In genomic region chr11:107683807-107684206, GRCh38 we compare ENCODE assay signal across 11 cellular contexts. TPM values are rescaled to one million over a fixed set of nuclear protein-coding genes. Genes with fewer than 3 reads are reported as not detected.
DNase-seq lines count a peak whose midpoint lies in the region; ATAC-seq, FAIRE-seq and TF ChIP-seq lines count a peak whose summit lies in the region.
"Had no signal": no experiment of that assay in that cellular context is flagged by ENCODE, and none has a peak within 500 bp of the region (broad histone marks: within the 10 kb centered on the region; RNA-seq: fewer than 3 reads in every experiment).

No MANE protein-coding gene starts in this region.

- no peaks in the 10 kb centered on the region for H3K36me3 ChIP-seq in BE2C
- no peaks in the 10 kb centered on the region for H3K36me3 ChIP-seq in keratinocyte (ENCODE audit: control insufficient read depth in 2 of 2, extremely low read depth in 1 of 2, insufficient read depth in 2 of 2, low read length in 2 of 2)
- H3K36me3 ChIP-seq: neutrophil had no signal

- H3K9me3 ChIP-seq in BE2C = no peaks in the 10 kb centered on the region
- no peaks in the 10 kb centered on the region for H3K9me3 ChIP-seq in keratinocyte (ENCODE audit: control insufficient read depth, low read depth, low read length)
- H3K9me3 ChIP-seq: neutrophil had no signal

- H3K27ac ChIP-seq in keratinocyte (ENCODE audit: control insufficient read depth, insufficient read depth, low read length) = no peak overlapping the region
- H3K27ac ChIP-seq: neutrophil, SK-N-MC had no signal

- 0 out of 2 replicates have a peak, but pooled peaks cover 4% of the 10 kb centered on the region for H3K27me3 ChIP-seq in BE2C
- H3K27me3 ChIP-seq in keratinocyte (ENCODE audit: control insufficient read depth, extremely low read depth, insufficient read depth, low read length) = no peaks in the 10 kb centered on the region
- H3K27me3 ChIP-seq: neutrophil had no signal

- H3K9ac ChIP-seq in keratinocyte (ENCODE audit: control insufficient read depth, extremely low read depth, insufficient read depth, low read length) = no peak overlapping the region

- POLR2A ChIA-PET in HEK293T (lab: Yijun Ruan, JAX) = no interaction called here

- H3K9me1 ChIP-seq in keratinocyte (ENCODE audit: control insufficient read depth, extremely low read depth, insufficient read depth, low read length) = no peaks in the 10 kb centered on the region

- DNase-seq in BE2C = peak; percentile 18
- DNase-seq in HEK293T (ENCODE audit: extremely low spot score) = peak; percentile 53
- peak; percentile 9 for DNase-seq in SW480 (ENCODE audit: low spot score)
- DNase-seq in keratinocyte (ENCODE audit: low read depth, low spot score) = no peak
- no peak for DNase-seq in 8988T
- DNase-seq in pons (ENCODE audit: low spot score) = no peak
- no peak for DNase-seq in hypothalamus (lab: John Stamatoyannopoulos, UW)

- dilution Hi-C loops in keratinocyte (cut with MboI; ENCODE audit: extremely low pct_ligation_motif_present, low sequenced_read_pairs) = no loop called here

- H2AFZ ChIP-seq in keratinocyte (ENCODE audit: control insufficient read depth, low read length) = no peak overlapping the region

- H3K4me1 ChIP-seq in BE2C (no peaks in the 10 kb centered on the region), keratinocyte (ENCODE audit: control insufficient read depth, extremely low read depth, insufficient read depth, low read length) (peaks cover 9% of the 10 kb centered on the region)

- no peak for ATAC-seq in GM19023 (IDR thresholded peaks at IDR 0.05; ENCODE audit: unreplicated experiment)

- TF ChIP-seq CTCF in BE2C (IDR thresholded peaks at IDR 0.05; ENCODE audit: low read depth, low read length) (peak; percentile 66), keratinocyte (optimal IDR thresholded peaks at IDR 0.05 in 1 of 3, IDR thresholded peaks at IDR 0.05 in 1 of 3, conservative IDR thresholded peaks at IDR 0.05 in 1 of 3; ENCODE audit: extremely low read depth in 1 of 3, insufficient read depth in 2 of 3, low read length in 3 of 3) (peak; percentile 26 to 53 (median 47))

- CTCF ChIA-PET in HEK293T (lab: Yijun Ruan, JAX) = no interaction called here

- H3K79me2 ChIP-seq in keratinocyte (ENCODE audit: control insufficient read depth, insufficient read depth, low read length) = no peaks in the 10 kb centered on the region

- H3K4me3 ChIP-seq in BE2C (ENCODE audit: low read depth, low read length) (no peak overlapping the region), keratinocyte (ENCODE audit: control insufficient read depth in 2 of 3, extremely low read depth in 1 of 3, insufficient read depth in 2 of 3, low read depth in 1 of 3, low read length in 3 of 3) (no peak overlapping the region)
- H3K4me3 ChIP-seq: SK-N-MC had no signal

- no peak overlapping the region for H3K4me2 ChIP-seq in keratinocyte (ENCODE audit: control insufficient read depth, extremely low read depth, insufficient read depth, low read depth, low read length)

- no peak for FAIRE-seq in keratinocyte (lab: Jason Lieb, UNC)
- FAIRE-seq: D721Med had no signal

- no peaks in the 10 kb centered on the region for H4K20me1 ChIP-seq in keratinocyte (ENCODE audit: control insufficient read depth, extremely low read depth, insufficient read depth, low read length)

TF ChIP-seq in HEK293T, 16 proteins besides CTCF, POLR2A, EP300 and RAD21:
- TF ChIP-seq SP1 (IDR thresholded peaks at IDR 0.05) = no peak
- no peak for TF ChIP-seq ZNF384 (IDR thresholded peaks at IDR 0.05)
- no peak for TF ChIP-seq TARDBP (IDR thresholded peaks at IDR 0.05)
- no peak for TF ChIP-seq ELF4 (IDR thresholded peaks at IDR 0.05)
- TF ChIP-seq FOXA1 (IDR thresholded peaks at IDR 0.05) = no peak
- no peak for TF ChIP-seq NFRKB (IDR thresholded peaks at IDR 0.05)
- no peak for TF ChIP-seq PKNOX1 (IDR thresholded peaks at IDR 0.05)
- no peak for TF ChIP-seq FOXM1 (IDR thresholded peaks at IDR 0.05; ENCODE audit: borderline replicate concordance)
TF ChIP-seq in HEK293T: peak in this region for 0.

RNA-seq across cellular contexts. Expression of gene SLN, which starts 28.0 kb away (rescaled TPM):
- not detected for polyA plus RNA-seq in BE2C (2012; ENCODE audit: insufficient read depth, insufficient read length, low read depth)
- polyA plus RNA-seq in keratinocyte = 0.09 to 0.12 TPM in 2 of 3 replicates, not detected in the other
- not detected for polyA plus RNA-seq in keratinocyte (2011; ENCODE audit: low read depth)
- not detected in 2 replicates for polyA plus RNA-seq in keratinocyte (2011; cell fraction: cytosol; rRNA removed)
- not detected in 2 replicates for polyA plus RNA-seq in keratinocyte (2011; cell fraction: nucleus; rRNA removed)
- not detected in 2 replicates for polyA plus RNA-seq in keratinocyte (2012; ENCODE audit: low replicate concordance)
- polyA minus RNA-seq in keratinocyte = not detected in 3 replicates
- polyA minus RNA-seq in keratinocyte (2011; cell fraction: cytosol; rRNA and poly(A)+ RNA removed) = not detected
- not detected in 2 replicates for polyA minus RNA-seq in keratinocyte (2011; cell fraction: nucleus; rRNA and poly(A)+ RNA removed)

Comparison
In these comparisons a context has a peak if more than half of its experiments do, and no peak if none do; other contexts are left out.
1. DNase-seq: peak in BE2C (single experiment), HEK293T (single experiment) and SW480 (single experiment); none in keratinocyte (single experiment), 8988T (single experiment), pons (single experiment) and hypothalamus (0 of 51).